In the genomic region with DNA sequence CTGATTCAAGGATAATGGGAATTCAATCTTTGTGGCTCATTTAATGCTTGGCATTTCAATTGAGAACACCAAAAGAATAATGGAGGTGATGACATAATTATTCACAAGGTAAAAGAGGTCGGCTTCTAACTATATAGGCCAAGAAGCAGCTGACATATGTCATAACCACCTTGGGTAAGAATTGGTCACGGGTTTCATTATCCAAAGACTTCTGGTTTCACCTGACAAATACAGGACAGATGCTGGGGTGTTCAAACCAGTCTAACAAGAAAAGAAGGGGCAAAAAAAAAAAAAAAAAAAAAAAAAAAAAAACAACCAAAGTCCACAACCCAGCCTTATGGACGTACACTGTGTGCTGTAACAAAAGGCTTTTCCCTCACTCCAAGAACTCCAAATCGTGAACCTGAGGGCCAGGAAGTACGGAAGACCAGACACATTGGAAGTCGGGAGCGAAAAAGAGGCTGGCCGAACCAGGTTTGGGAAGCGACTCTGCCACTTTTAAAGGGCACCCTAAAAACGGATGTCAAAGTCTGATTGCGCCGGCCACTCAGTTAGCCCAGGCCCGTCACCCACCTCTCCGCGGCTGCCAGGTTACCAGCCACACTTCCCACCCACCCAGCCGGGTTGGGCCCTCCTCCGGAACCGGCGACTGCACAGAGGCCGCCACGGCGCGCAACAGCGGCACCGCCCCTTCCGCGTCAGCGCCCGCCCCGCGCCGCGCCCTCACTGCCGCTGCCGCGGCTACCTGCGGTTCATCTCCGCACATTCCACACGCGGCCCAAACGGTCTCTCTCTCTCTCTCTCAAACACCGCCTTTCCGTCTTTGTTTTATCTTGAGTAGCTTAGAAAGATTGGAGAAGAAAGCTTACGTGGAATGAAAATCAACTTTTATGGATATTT, we compare ENCODE assay signal across 1 cellular context.
TF ChIP-seq lines count a peak whose summit lies in the region.

Gene HARBI1, minus strand, starts transcription at position 677 of the 900 bp plus-strand sequence. CDS start 990 bp downstream, outside the sequence.

TF ChIP-seq in HepG2, 621 proteins besides CTCF, POLR2A, EP300 and RAD21 (continued from another document and continues in another):
- TF ChIP-seq, protein P1, sequence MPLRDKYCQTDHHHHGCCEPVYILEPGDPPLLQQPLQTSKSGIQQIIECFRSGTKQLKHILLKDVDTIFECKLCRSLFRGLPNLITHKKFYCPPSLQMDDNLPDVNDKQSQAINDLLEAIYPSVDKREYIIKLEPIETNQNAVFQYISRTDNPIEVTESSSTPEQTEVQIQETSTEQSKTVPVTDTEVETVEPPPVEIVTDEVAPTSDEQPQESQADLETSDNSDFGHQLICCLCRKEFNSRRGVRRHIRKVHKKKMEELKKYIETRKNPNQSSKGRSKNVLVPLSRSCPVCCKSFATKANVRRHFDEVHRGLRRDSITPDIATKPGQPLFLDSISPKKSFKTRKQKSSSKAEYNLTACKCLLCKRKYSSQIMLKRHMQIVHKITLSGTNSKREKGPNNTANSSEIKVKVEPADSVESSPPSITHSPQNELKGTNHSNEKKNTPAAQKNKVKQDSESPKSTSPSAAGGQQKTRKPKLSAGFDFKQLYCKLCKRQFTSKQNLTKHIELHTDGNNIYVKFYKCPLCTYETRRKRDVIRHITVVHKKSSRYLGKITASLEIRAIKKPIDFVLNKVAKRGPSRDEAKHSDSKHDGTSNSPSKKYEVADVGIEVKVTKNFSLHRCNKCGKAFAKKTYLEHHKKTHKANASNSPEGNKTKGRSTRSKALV (CRISPR knock-in tag; IDR thresholded peaks at IDR 0.05) = 0 out of 2 replicates have a peak, but pooled peaks have one; percentile 31
- TF ChIP-seq RELA (CRISPR knock-in tag; IDR thresholded peaks at IDR 0.05) (no peak), HHEX (CRISPR knock-in tag; IDR thresholded peaks at IDR 0.05) (no peak), ZBED4 (CRISPR knock-in tag; IDR thresholded peaks at IDR 0.05; ENCODE audit: borderline replicate concordance) (peak; percentile 61; the same call in 1 of the 2 replicates), SRY (CRISPR knock-in tag; IDR thresholded peaks at IDR 0.05) (peak; percentile 38; the same call in 1 of the 2 replicates), GATAD1 (CRISPR knock-in tag; IDR thresholded peaks at IDR 0.05) (peak; percentile 87), ETV5 (CRISPR knock-in tag; IDR thresholded peaks at IDR 0.05; ENCODE audit: borderline replicate concordance) (peak; percentile 85), CREB3 (CRISPR knock-in tag; IDR thresholded peaks at IDR 0.05) (no peak; the same call in 1 of the 2 replicates), GABPB1 (CRISPR knock-in tag; IDR thresholded peaks at IDR 0.05) (peak; percentile 92), NFE2 (CRISPR knock-in tag; IDR thresholded peaks at IDR 0.05) (no peak), MYC (CRISPR knock-in tag; IDR thresholded peaks at IDR 0.05; ENCODE audit: borderline replicate concordance) (peak; percentile 64; the same call in 1 of the 2 replicates), TOE1 (CRISPR knock-in tag; IDR thresholded peaks at IDR 0.05) (no peak), ZNF629 (CRISPR knock-in tag; conservative IDR thresholded peaks at IDR 0.05) (no peak), ARHGAP35 (CRISPR knock-in tag; IDR thresholded peaks at IDR 0.05; ENCODE audit: borderline replicate concordance) (no peak), RBM39 (IDR thresholded peaks at IDR 0.05; ENCODE audit: low read depth, low read length, poor library complexity, severe bottlenecking) (no peak), RXRA (CRISPR knock-in tag; IDR thresholded peaks at IDR 0.05) (no peak), ZFX (CRISPR knock-in tag; IDR thresholded peaks at IDR 0.05; ENCODE audit: low read depth) (peak; percentile 72), HNRNPLL (IDR thresholded peaks at IDR 0.05; ENCODE audit: low read depth, low read length, poor library complexity, severe bottlenecking) (peak; percentile 72), ZNF713 (CRISPR knock-in tag; IDR thresholded peaks at IDR 0.05) (no peak), JDP2 (CRISPR knock-in tag; IDR thresholded peaks at IDR 0.05; ENCODE audit: borderline replicate concordance) (no peak), ZKSCAN1 (IDR thresholded peaks at IDR 0.05; ENCODE audit: low read length) (no peak; the same call in 1 of the 2 replicates), POLR2AphosphoS5 (IDR thresholded peaks at IDR 0.05; ENCODE audit: low read depth, low read length) (0 out of 2 replicates have a peak, but pooled peaks have one; percentile 5), RBFOX2 (IDR thresholded peaks at IDR 0.05; ENCODE audit: low read depth, low read length) (peak; percentile 82), ASH2L (IDR thresholded peaks at IDR 0.05; ENCODE audit: insufficient read length, low read depth, low read length) (peak; percentile 100), DNMT1 (CRISPR knock-in tag; IDR thresholded peaks at IDR 0.05) (no peak), DMAP1 (CRISPR knock-in tag; IDR thresholded peaks at IDR 0.05) (peak; percentile 79), THYN1 (CRISPR knock-in tag; IDR thresholded peaks at IDR 0.05; ENCODE audit: borderline replicate concordance, low read depth) (no peak), ARID2 (CRISPR knock-in tag; IDR thresholded peaks at IDR 0.05; ENCODE audit: borderline replicate concordance) (no peak), ELF1 (CRISPR knock-in tag; IDR thresholded peaks at IDR 0.05) (0 out of 2 replicates have a peak, but pooled peaks have one; percentile 15), ZNF784 (CRISPR knock-in tag; IDR thresholded peaks at IDR 0.05; ENCODE audit: borderline replicate concordance) (no peak), ZNF12 (CRISPR knock-in tag; IDR thresholded peaks at IDR 0.05) (peak; percentile 53), ZNF430 (CRISPR knock-in tag; IDR thresholded peaks at IDR 0.05) (0 out of 2 replicates have a peak, but pooled peaks have one; percentile 18), ZNF773 (CRISPR knock-in tag; IDR thresholded peaks at IDR 0.05; ENCODE audit: borderline replicate concordance) (no peak), TCF7 (IDR thresholded peaks at IDR 0.05; ENCODE audit: low read depth) (no peak; the same call in 1 of the 2 replicates), HIVEP1 (CRISPR knock-in tag; IDR thresholded peaks at IDR 0.05) (no peak), CHD2 (IDR thresholded peaks at IDR 0.05; ENCODE audit: low read depth, low read length) (no peak), ZHX1 (CRISPR knock-in tag; IDR thresholded peaks at IDR 0.05; ENCODE audit: low read depth) (peak; percentile 27; the same call in 1 of the 2 replicates), NFE2L1 (CRISPR knock-in tag; IDR thresholded peaks at IDR 0.05; ENCODE audit: borderline replicate concordance) (no peak)
- TF ChIP-seq, protein P2, sequence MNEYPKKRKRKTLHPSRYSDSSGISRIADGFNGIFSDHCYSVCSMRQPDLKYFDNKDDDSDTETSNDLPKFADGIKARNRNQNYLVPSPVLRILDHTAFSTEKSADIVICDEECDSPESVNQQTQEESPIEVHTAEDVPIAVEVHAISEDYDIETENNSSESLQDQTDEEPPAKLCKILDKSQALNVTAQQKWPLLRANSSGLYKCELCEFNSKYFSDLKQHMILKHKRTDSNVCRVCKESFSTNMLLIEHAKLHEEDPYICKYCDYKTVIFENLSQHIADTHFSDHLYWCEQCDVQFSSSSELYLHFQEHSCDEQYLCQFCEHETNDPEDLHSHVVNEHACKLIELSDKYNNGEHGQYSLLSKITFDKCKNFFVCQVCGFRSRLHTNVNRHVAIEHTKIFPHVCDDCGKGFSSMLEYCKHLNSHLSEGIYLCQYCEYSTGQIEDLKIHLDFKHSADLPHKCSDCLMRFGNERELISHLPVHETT (CRISPR knock-in tag; conservative IDR thresholded peaks at IDR 0.05) = peak; percentile 81; the same call in 1 of the 2 replicates
- TF ChIP-seq, protein P3, sequence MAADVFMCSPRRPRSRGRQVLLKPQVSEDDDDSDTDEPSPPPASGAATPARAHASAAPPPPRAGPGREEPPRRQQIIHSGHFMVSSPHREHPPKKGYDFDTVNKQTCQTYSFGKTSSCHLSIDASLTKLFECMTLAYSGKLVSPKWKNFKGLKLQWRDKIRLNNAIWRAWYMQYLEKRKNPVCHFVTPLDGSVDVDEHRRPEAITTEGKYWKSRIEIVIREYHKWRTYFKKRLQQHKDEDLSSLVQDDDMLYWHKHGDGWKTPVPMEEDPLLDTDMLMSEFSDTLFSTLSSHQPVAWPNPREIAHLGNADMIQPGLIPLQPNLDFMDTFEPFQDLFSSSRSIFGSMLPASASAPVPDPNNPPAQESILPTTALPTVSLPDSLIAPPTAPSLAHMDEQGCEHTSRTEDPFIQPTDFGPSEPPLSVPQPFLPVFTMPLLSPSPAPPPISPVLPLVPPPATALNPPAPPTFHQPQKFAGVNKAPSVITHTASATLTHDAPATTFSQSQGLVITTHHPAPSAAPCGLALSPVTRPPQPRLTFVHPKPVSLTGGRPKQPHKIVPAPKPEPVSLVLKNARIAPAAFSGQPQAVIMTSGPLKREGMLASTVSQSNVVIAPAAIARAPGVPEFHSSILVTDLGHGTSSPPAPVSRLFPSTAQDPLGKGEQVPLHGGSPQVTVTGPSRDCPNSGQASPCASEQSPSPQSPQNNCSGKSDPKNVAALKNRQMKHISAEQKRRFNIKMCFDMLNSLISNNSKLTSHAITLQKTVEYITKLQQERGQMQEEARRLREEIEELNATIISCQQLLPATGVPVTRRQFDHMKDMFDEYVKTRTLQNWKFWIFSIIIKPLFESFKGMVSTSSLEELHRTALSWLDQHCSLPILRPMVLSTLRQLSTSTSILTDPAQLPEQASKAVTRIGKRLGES (CRISPR knock-in tag; IDR thresholded peaks at IDR 0.05; ENCODE audit: borderline replicate concordance) = no peak
- TF ChIP-seq, protein P4, sequence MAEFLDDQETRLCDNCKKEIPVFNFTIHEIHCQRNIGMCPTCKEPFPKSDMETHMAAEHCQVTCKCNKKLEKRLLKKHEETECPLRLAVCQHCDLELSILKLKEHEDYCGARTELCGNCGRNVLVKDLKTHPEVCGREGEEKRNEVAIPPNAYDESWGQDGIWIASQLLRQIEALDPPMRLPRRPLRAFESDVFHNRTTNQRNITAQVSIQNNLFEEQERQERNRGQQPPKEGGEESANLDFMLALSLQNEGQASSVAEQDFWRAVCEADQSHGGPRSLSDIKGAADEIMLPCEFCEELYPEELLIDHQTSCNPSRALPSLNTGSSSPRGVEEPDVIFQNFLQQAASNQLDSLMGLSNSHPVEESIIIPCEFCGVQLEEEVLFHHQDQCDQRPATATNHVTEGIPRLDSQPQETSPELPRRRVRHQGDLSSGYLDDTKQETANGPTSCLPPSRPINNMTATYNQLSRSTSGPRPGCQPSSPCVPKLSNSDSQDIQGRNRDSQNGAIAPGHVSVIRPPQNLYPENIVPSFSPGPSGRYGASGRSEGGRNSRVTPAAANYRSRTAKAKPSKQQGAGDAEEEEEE (CRISPR knock-in tag; IDR thresholded peaks at IDR 0.05; ENCODE audit: borderline replicate concordance) = 0 out of 2 replicates have a peak, but pooled peaks have one; percentile 45
